Comparison of ENCODE assay signal across 9 cellular contexts in the genomic region with DNA sequence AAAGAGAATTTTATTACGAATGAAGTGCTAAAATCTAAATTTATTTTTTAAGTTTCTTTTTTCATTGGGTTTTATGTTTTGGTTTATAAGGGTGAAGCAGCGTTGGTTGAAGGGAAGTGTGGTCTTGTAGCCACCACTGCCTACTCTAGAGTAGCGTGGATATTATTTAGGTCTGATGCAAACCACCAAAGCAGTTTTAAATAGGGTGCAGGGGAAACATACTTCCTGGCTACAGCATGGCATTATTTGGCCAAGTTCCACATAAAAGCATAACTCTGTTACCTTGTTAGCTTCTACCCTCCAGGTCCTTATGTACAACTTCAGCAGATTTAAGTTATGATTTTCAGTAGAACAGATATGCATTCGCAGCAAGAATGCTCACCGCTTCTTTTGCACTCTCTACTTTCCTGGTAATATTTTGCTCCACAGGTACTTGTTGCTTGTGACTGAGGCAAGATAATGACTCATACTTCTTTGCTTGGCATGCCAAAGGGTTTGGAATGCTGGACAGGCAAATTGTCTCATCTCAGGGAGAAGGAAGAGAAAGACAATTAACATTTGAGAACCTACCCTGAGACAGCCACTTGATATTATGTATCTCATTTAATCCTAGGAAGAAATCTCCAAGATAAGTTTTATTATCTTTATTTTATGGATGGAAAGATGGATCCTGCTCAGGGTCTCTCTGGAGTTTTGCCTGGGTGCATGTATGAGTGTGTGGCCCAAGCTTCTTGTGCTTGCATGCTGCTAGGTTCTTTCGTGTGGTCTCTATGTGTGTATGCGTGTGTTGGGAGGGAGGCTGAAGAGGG. TPM values are rescaled to one million over a fixed set of nuclear protein-coding genes. Genes with fewer than 3 reads are reported as not detected.
DNase-seq lines count a peak whose midpoint lies in the region; ATAC-seq and TF ChIP-seq lines count a peak whose summit lies in the region.
"Had no signal": no experiment of that assay in that cellular context is flagged by ENCODE, and none has a peak within 500 bp of the region (broad histone marks: within the 10 kb centered on the region; RNA-seq: fewer than 3 reads in every experiment).

No MANE protein-coding gene starts in this region.

- peaks cover 6% of the 10 kb centered on the region; the same call in 1 of the 2 replicates for H3K9me3 Mint-ChIP-seq in HFFc6
- H3K9me3 Mint-ChIP-seq in activated naive CD8-positive, alpha-beta T cell (ENCODE audit: low read depth), result no peaks in the 10 kb centered on the region

- DNase-seq in A172 (ENCODE audit: low spot score), result peak; percentile 71
- DNase-seq in HFFc6, result peak; percentile 57
- DNase-seq in lower lobe of right lung, result no peak
- no peak for DNase-seq in germinal center (ENCODE audit: low spot score)
- no peak for DNase-seq in NCI-H2029 treated with DMSO at 0.1 percent for 48 hours (lab: John Stamatoyannopoulos, UW)
- DNase-seq in activated CD8-positive, alpha-beta memory T cell treated with anti-CD3 and anti-CD28 coated beads, Interleukin-2, amount 50 U/mL, for 48 hours, result no peak
- DNase-seq: DMS153 had no signal

- intact Hi-C loops in lower lobe of right lung (cut with DNase I), result no loop called here

- H3K4me3 Mint-ChIP-seq in HFFc6, result peak overlapping the region; percentile 3; the same call in 1 of the 2 replicates
- H3K4me3 Mint-ChIP-seq in activated naive CD8-positive, alpha-beta T cell, result peak overlapping the region; percentile 99

- peak overlapping the region; percentile 20 for H3K27ac ChIP-seq in lower lobe of right lung

- no peaks in the 10 kb centered on the region for H3K27me3 ChIP-seq in lower lobe of right lung (ENCODE audit: low read depth)

- peaks cover 89% of the 10 kb centered on the region for H3K4me1 Mint-ChIP-seq in HFFc6 (ENCODE audit: low read depth)
- peaks cover 65% of the 10 kb centered on the region for H3K4me1 Mint-ChIP-seq in activated naive CD8-positive, alpha-beta T cell (ENCODE audit: low read depth)

- peak overlapping the region; percentile 94 for H3K4me3 ChIP-seq in lower lobe of right lung

- no peaks in the 10 kb centered on the region for H3K9me3 ChIP-seq in lower lobe of right lung

- H3K36me3 ChIP-seq in lower lobe of right lung, result no peaks in the 10 kb centered on the region

- ATAC-seq in lower lobe of right lung, result peak; percentile 36 to 40
- no peak for ATAC-seq in HG03108 (IDR thresholded peaks at IDR 0.05; ENCODE audit: unreplicated experiment)

- peaks cover 2% of the 10 kb centered on the region; the same call in 1 of the 2 replicates for H3K27me3 Mint-ChIP-seq in HFFc6 (ENCODE audit: insufficient read depth)
- H3K27me3 Mint-ChIP-seq in activated naive CD8-positive, alpha-beta T cell, result no peaks in the 10 kb centered on the region

- TF ChIP-seq CTCF in HFFc6 (IDR thresholded peaks at IDR 0.05) (no peak), lower lobe of right lung (IDR thresholded peaks at IDR 0.05) (no peak)

- H3K36me3 Mint-ChIP-seq in HFFc6 (ENCODE audit: low read depth), result peaks cover 35% of the 10 kb centered on the region
- peaks cover 35% of the 10 kb centered on the region for H3K36me3 Mint-ChIP-seq in activated naive CD8-positive, alpha-beta T cell

- peaks cover 74% of the 10 kb centered on the region for H3K4me1 ChIP-seq in lower lobe of right lung

- peak overlapping the region; percentile 17 for H3K27ac Mint-ChIP-seq in HFFc6
- H3K27ac Mint-ChIP-seq in activated naive CD8-positive, alpha-beta T cell, result peak overlapping the region; percentile 96

RNA-seq across cellular contexts. Expression of gene TGFBR2, which starts 5.4 kb away (rescaled TPM):
- total RNA-seq in A172 (2014; rRNA removed; shearing (Covaris generic)), result 16.6 and 16.9 TPM in 2 replicates
- 100 to 1,000 TPM in 4 of 6 experiments, 10 to 100 TPM in 2; 78.5 to 135 (median 118) TPM for total RNA-seq in HFFc6 (2021; fragmentation: NEBNext Ultra II Directional; extraction: Animal tissue kit (Norgen Biotek cat#: 25700))
- total RNA-seq in lower lobe of right lung, result 289 TPM

Comparison
In these comparisons a context has a peak if more than half of its experiments do, and no peak if none do; other contexts are left out.
1. DNase-seq: peak in A172 (single experiment) and HFFc6 (single experiment); none in lower lobe of right lung (single experiment), germinal center (single experiment), NCI-H2029 treated with DMSO at 0.1 percent for 48 hours (single experiment) and activated CD8-positive, alpha-beta memory T cell treated with anti-CD3 and anti-CD28 coated beads, Interleukin-2, amount 50 U/mL, for 48 hours (single experiment).